30 cellular contexts compared by ENCODE assay signal in the genomic region with DNA sequence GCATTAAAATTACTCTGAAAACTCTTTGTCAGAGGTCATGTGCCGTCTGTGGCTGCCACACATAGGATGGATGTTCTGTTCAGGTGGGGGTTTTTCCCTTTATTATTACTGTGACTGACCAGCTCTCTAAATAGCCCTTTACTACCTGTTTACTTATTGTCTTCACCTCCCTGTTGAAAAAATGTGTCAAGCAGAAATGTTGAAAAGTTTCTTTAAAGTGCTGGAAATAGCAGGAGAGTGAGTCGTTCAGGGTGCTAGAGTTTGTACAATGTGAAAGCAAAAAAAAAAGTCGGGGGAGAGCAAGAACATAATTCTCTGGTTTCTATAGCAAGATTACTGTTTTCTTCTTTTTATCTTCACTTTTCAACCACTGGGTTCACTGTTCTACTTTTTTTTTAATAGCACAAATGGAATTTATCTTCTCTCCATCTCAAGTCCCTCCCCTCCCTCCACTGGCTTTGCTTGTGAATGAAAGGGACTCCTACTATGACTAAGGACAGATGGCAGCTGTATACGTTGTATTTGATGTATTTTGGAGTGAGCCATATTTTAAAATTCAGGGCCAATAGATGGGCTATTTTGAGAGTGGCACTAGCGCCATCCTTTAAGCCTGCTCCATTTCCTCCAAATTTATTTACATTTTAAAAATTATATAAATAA. TPM values are rescaled to one million over a fixed set of nuclear protein-coding genes. Genes with fewer than 3 reads are reported as not detected.
DNase-seq lines count a peak whose midpoint lies in the region; ATAC-seq and TF ChIP-seq lines count a peak whose summit lies in the region.
"Had no signal": no experiment of that assay in that cellular context is flagged by ENCODE, and none has a peak within 500 bp of the region (broad histone marks: within the 10 kb centered on the region; RNA-seq: fewer than 3 reads in every experiment).

No MANE protein-coding gene starts in this region.

- H3K4me3 Mint-ChIP-seq in brain, result peak overlapping the region in 2 of 5 experiments; percentile 4 to 24
- H3K4me3 Mint-ChIP-seq: activated B cell treated with CpG ODN at 0.5 μM for 24 hours; activated naive CD8-positive, alpha-beta T cell treated with anti-CD3 and anti-CD28 coated beads for 36 hours; memory B cell; naive B cell; type B pancreatic cell had no signal

- no peaks in the 10 kb centered on the region for H3K9me3 ChIP-seq in skeletal muscle satellite cell (replicated peaks; ENCODE audit: low read length)
- H3K9me3 ChIP-seq: BLaER1, Caco-2 had no signal

- ATAC-seq in HG03521 (IDR thresholded peaks at IDR 0.05; ENCODE audit: unreplicated experiment), result no peak
- ATAC-seq: left colon had no signal

- no peak for TF ChIP-seq CTCF in brain (conservative IDR thresholded peaks at IDR 0.05)

- peak overlapping the region; percentile 2 for H3K4me2 ChIP-seq in skeletal muscle satellite cell (ENCODE audit: low read length)
- H3K4me2 ChIP-seq: BLaER1 had no signal

- H3K9me3 Mint-ChIP-seq in brain, result no peaks in the 10 kb centered on the region
- H3K9me3 Mint-ChIP-seq: activated B cell treated with CpG ODN at 0.5 μM for 24 hours; activated naive CD8-positive, alpha-beta T cell treated with anti-CD3 and anti-CD28 coated beads for 36 hours; memory B cell; naive B cell; type B pancreatic cell had no signal

- no peak overlapping the region for H3K4me3 ChIP-seq in skeletal muscle satellite cell (ENCODE audit: low read length)
- H3K4me3 ChIP-seq: BLaER1 had no signal

- H3K4me1 ChIP-seq in skeletal muscle satellite cell (ENCODE audit: control insufficient read depth, insufficient read depth, low read length), result no peaks in the 10 kb centered on the region
- H3K4me1 ChIP-seq: BLaER1, Caco-2 had no signal

- no peak overlapping the region for H3K9ac ChIP-seq in skeletal muscle satellite cell (ENCODE audit: low read depth, low read length)
- H3K9ac ChIP-seq: BLaER1 had no signal

- H3K27me3 Mint-ChIP-seq in brain, result no peaks in the 10 kb centered on the region
- H3K27me3 Mint-ChIP-seq: activated B cell treated with CpG ODN at 0.5 μM for 24 hours; activated naive CD8-positive, alpha-beta T cell treated with anti-CD3 and anti-CD28 coated beads for 36 hours; memory B cell; naive B cell; type B pancreatic cell had no signal

- peaks cover 10% of the 10 kb centered on the region for H3K36me3 Mint-ChIP-seq in brain

- no peaks in the 10 kb centered on the region for H3K36me3 ChIP-seq in skeletal muscle satellite cell (ENCODE audit: insufficient read depth, low read length)

- H3K4me1 Mint-ChIP-seq in brain, result peaks cover 59% of the 10 kb centered on the region
- H3K4me1 Mint-ChIP-seq: activated B cell treated with CpG ODN at 0.5 μM for 24 hours, memory B cell, naive B cell had no signal

- DNase-seq in NCI-H2171 treated with DMSO at 0.1 percent for 48 hours (lab: John Stamatoyannopoulos, UW) (peak; percentile 11), NCI-H2171 (lab: John Stamatoyannopoulos, UW) (no peak), M059J (ENCODE audit: low read depth) (peak; percentile 7), NK-92 (lab: John Stamatoyannopoulos, UW; ENCODE audit: unreplicated experiment) (no peak)
- no peak for DNase-seq in activated CD8-positive, alpha-beta memory T cell treated with anti-CD3 and anti-CD28 coated beads for 24 hours
- DNase-seq: activated B cell treated with CpG ODN at 0.5 μM for 24 hours; activated CD4-positive, alpha-beta T cell treated with anti-CD3 and anti-CD28 coated beads, Interleukin-2, amount 50 U/mL, for 48 hours; activated effector memory CD4-positive, alpha-beta T cell treated with Interleukin-2 at 50 U/mL for 16 hours; activated naive CD8-positive, alpha-beta T cell treated with anti-CD3 and anti-CD28 coated beads for 36 hours; activated T-cell treated with anti-CD3 and anti-CD28 coated beads for 4 hours; Caco-2; cerebellar nuclear complex; DND-41; head of caudate nucleus; left colon; naive B cell; NCI-H82; nucleus accumbens; Right ventricle myocardium superior; small intestine; stimulated activated CD4-positive, alpha-beta T cell treated with anti-CD3 and anti-CD28 coated beads, Interleukin-2, amount 100 ng/mL, for 24 hours; SW 1271 had no signal

- H3K27me3 ChIP-seq in skeletal muscle satellite cell (ENCODE audit: control insufficient read depth, insufficient read depth, low read length), result no peaks in the 10 kb centered on the region

- H3K27ac Mint-ChIP-seq in brain, result peak overlapping the region in 3 of 5 experiments; percentile 10 to 66 (median 31)
- H3K27ac Mint-ChIP-seq: activated B cell treated with CpG ODN at 0.5 μM for 24 hours; activated naive CD8-positive, alpha-beta T cell treated with anti-CD3 and anti-CD28 coated beads for 36 hours; memory B cell; type B pancreatic cell had no signal

RNA-seq across cellular contexts. Expression of gene ARX, which starts 33.3 kb away (rescaled TPM):
- not detected in 2 replicates for total RNA-seq in M059J (2014; rRNA removed; shearing (Covaris generic))
- polyA plus RNA-seq in brain (ENCODE audit: insufficient read depth, low read depth, low replicate concordance), result 1.6 TPM
- under 0.01 TPM in 1 of 2 replicates, not detected in the other for total RNA-seq in skeletal muscle satellite cell (2012; rRNA removed)
- total RNA-seq: activated B cell treated with CpG ODN at 0.5 μM for 24 hours; activated naive CD8-positive, alpha-beta T cell treated with anti-CD3 and anti-CD28 coated beads for 36 hours; MCF 10A; pulmonary artery endothelial cell; Right ventricle myocardium superior had no signal

Comparison
In these comparisons a context has a peak if more than half of its experiments do, and no peak if none do; other contexts are left out.
1. DNase-seq: peak in NCI-H2171 treated with DMSO at 0.1 percent for 48 hours (single experiment) and M059J (single experiment); none in NCI-H2171 (single experiment), activated CD8-positive, alpha-beta memory T cell treated with anti-CD3 and anti-CD28 coated beads for 24 hours (single experiment) and NK-92 (single experiment).